8 cellular contexts compared by ENCODE assay signal in genomic region chr3:178084938-178085816, GRCh38.
DNase-seq lines count a peak whose midpoint lies in the region; ATAC-seq and TF ChIP-seq lines count a peak whose summit lies in the region.

No MANE protein-coding gene starts in this region.

- H3K9me3 Mint-ChIP-seq in Calu3 (ENCODE audit: low read depth, unreplicated experiment): peaks cover 2% of the 10 kb centered on the region

- no CpG with 5 or more reads among the region's 6 CpGs for WGBS in iPS DF 6.9 (ENCODE audit: insufficient coverage, insufficient read length)

- H3K36me3 Mint-ChIP-seq in Calu3 (ENCODE audit: insufficient read depth, unreplicated experiment): no peaks in the 10 kb centered on the region

- TF ChIP-seq CTCF in HEK293 (tag by site-specific recombination; IDR thresholded peaks at IDR 0.05): no peak
- no peak for TF ChIP-seq CTCF in astrocyte of the cerebellum (IDR thresholded peaks at IDR 0.05; ENCODE audit: low read depth, low read length, missing control alignments)
- no peak for TF ChIP-seq CTCF in Calu3 (IDR thresholded peaks at IDR 0.05; ENCODE audit: unreplicated experiment)

- DNase-seq in NCI-H748 treated with DMSO at 0.1 percent for 48 hours (lab: John Stamatoyannopoulos, UW) (peak; percentile 98), astrocyte of the cerebellum (ENCODE audit: low read depth) (peak; percentile 66), iPS DF 6.9 (ENCODE audit: low read depth, low spot score) (peak; percentile 27), retina (peak; percentile 82), SKM-1 treated with dmso at 0.1 percent for 144 hours (lab: John Stamatoyannopoulos, UW; ENCODE audit: unreplicated experiment) (no peak), Calu3 (no peak)

- H3K4me3 Mint-ChIP-seq in Calu3 (ENCODE audit: low read depth, unreplicated experiment): no peak overlapping the region

- CTCF ChIA-PET in HEK293 (lab: Yijun Ruan, JAX) (interaction anchor here (0.6 to 1.4 kb wide), 3 partner anchors 15 to 1033 kb away, joined by 3 to 5 read pairs (median 4); no protein-coding TSS in a partner anchor), Calu3 (lab: Charles Lee) (interaction anchor here (0.7 to 1.4 kb wide), 3 partner anchors 233 to 1039 kb away, joined by 3 to 4 read pairs (median 3); no protein-coding TSS in a partner anchor)

- intact Hi-C loops in Calu3 (cut with micrococcal nuclease; ENCODE audit: unreplicated experiment): loop anchor here (5.0 kb wide), 1 partner anchor 237 kb away; no protein-coding TSS in a partner anchor

- H3K27me3 Mint-ChIP-seq in Calu3 (ENCODE audit: unreplicated experiment): no peaks in the 10 kb centered on the region

- H3K27ac ChIP-seq in HEK293 (ENCODE audit: extremely low read depth, low read depth, low read length): no peak overlapping the region
- H3K27ac ChIP-seq in iPS DF 6.9 (ENCODE audit: low read length): no peak overlapping the region

- H3K27me3 ChIP-seq in iPS DF 6.9 (ENCODE audit: control insufficient read depth, insufficient read depth, low read length): no peaks in the 10 kb centered on the region

- H3K9me3 ChIP-seq in HEK293 (ENCODE audit: control insufficient read depth, insufficient read depth, low read depth, low read length) (no peaks in the 10 kb centered on the region), iPS DF 6.9 (ENCODE audit: control insufficient read depth, insufficient read depth, low read length) (no peaks in the 10 kb centered on the region)

- H3K4me3 ChIP-seq in HEK293 (ENCODE audit: low read depth, low read length): no peak overlapping the region
- H3K4me3 ChIP-seq in astrocyte of the cerebellum (ENCODE audit: low read depth, low read length): no peak overlapping the region
- no peak overlapping the region for H3K4me3 ChIP-seq in iPS DF 6.9 (ENCODE audit: low read length)

- no peak overlapping the region for H3K27ac Mint-ChIP-seq in Calu3 (ENCODE audit: unreplicated experiment)

- POLR2A ChIA-PET in HEK293 (lab: Yijun Ruan, JAX): no interaction called here

- H3K4me1 Mint-ChIP-seq in Calu3 (ENCODE audit: low read depth, unreplicated experiment): peaks cover 7% of the 10 kb centered on the region

- no TSS peak for BruUV-seq in Calu3 (replicated peaks; lab: Mats Ljungman, UMichigan)

- in situ Hi-C loops in astrocyte of the cerebellum (cut with HindIII; ENCODE audit: low sequenced_read_pairs): no loop called here

- H3K36me3 ChIP-seq in HEK293 (ENCODE audit: control insufficient read depth in 2 of 2, insufficient read depth in 1 of 2, low read length in 2 of 2) (no peaks in the 10 kb centered on the region), iPS DF 6.9 (ENCODE audit: control insufficient read depth, insufficient read depth, low read length) (0 out of 2 replicates have a peak, but pooled peaks cover 2% of the 10 kb centered on the region)

- H3K4me1 ChIP-seq in HEK293 (ENCODE audit: control insufficient read depth, insufficient read depth, low read length): peaks cover 7% of the 10 kb centered on the region; the same call in 1 of the 2 replicates
- H3K4me1 ChIP-seq in iPS DF 6.9 (ENCODE audit: control insufficient read depth, insufficient read depth, low read length): peaks cover 4% of the 10 kb centered on the region; the same call in 1 of the 2 replicates

- ATAC-seq in GM19467 (IDR thresholded peaks at IDR 0.05; ENCODE audit: unreplicated experiment): no peak

TF ChIP-seq in HEK293, 187 proteins besides CTCF, POLR2A, EP300 and RAD21 (continues in another document):
- TF ChIP-seq ZNF571 (tag by site-specific recombination; IDR thresholded peaks at IDR 0.05) (no peak), ZIC2 (tag by site-specific recombination; IDR thresholded peaks at IDR 0.05) (0 out of 2 replicates have a peak, but pooled peaks have one; percentile 11), PRDM6 (tag by site-specific recombination; IDR thresholded peaks at IDR 0.05) (no peak), ZFHX2 (tag by site-specific recombination; conservative IDR thresholded peaks at IDR 0.05) (peak; percentile 39; the same call in 1 of the 2 replicates), ZNF416 (tag by site-specific recombination; IDR thresholded peaks at IDR 0.05) (no peak), KLF9 (tag by site-specific recombination; IDR thresholded peaks at IDR 0.05; ENCODE audit: low read depth) (no peak), ZNF449 (tag by site-specific recombination; IDR thresholded peaks at IDR 0.05) (no peak), ZNF777 (tag by site-specific recombination; IDR thresholded peaks at IDR 0.05; ENCODE audit: borderline replicate concordance) (no peak), ZNF404 (tag by site-specific recombination; IDR thresholded peaks at IDR 0.05) (no peak), ZBTB11 (tag by site-specific recombination; conservative IDR thresholded peaks at IDR 0.05; ENCODE audit: low read depth) (no peak), ZBTB17 (tag by site-specific recombination; IDR thresholded peaks at IDR 0.05) (peak; percentile 33; the same call in 1 of the 2 replicates), ZNF24 (tag by site-specific recombination; IDR thresholded peaks at IDR 0.05) (no peak), FEZF1 (tag by site-specific recombination; IDR thresholded peaks at IDR 0.05) (no peak), ZNF654 (tag by site-specific recombination; IDR thresholded peaks at IDR 0.05; ENCODE audit: low read depth) (no peak)
- TF ChIP-seq, protein P1, sequence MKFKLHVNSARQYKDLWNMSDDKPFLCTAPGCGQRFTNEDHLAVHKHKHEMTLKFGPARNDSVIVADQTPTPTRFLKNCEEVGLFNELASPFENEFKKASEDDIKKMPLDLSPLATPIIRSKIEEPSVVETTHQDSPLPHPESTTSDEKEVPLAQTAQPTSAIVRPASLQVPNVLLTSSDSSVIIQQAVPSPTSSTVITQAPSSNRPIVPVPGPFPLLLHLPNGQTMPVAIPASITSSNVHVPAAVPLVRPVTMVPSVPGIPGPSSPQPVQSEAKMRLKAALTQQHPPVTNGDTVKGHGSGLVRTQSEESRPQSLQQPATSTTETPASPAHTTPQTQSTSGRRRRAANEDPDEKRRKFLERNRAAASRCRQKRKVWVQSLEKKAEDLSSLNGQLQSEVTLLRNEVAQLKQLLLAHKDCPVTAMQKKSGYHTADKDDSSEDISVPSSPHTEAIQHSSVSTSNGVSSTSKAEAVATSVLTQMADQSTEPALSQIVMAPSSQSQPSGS (tag by site-specific recombination; IDR thresholded peaks at IDR 0.05; ENCODE audit: low read depth): no peak

Comparison
In these comparisons a context has a peak if more than half of its experiments do, and no peak if none do; other contexts are left out.
1. DNase-seq: peak in NCI-H748 treated with DMSO at 0.1 percent for 48 hours (single experiment), astrocyte of the cerebellum (single experiment), iPS DF 6.9 (single experiment) and retina (single experiment); none in SKM-1 treated with dmso at 0.1 percent for 144 hours (single experiment) and Calu3 (single experiment).